25 cellular contexts compared by ENCODE assay signal in genomic region chr3:24273491-24273890, GRCh38.
"Had no signal": no experiment of that assay in that cellular context is flagged by ENCODE, and none has a peak within 500 bp of the region (broad histone marks: within the 10 kb centered on the region; RNA-seq: fewer than 3 reads in every experiment).

No MANE protein-coding gene starts in this region.

- H3K9me3 ChIP-seq: colonic mucosa, gastrocnemius medialis, sigmoid colon, stomach, tibial nerve, uterus had no signal

- H3K4me2 ChIP-seq: smooth muscle cell had no signal

- H3K27ac ChIP-seq: cardiac muscle cell, colonic mucosa, sigmoid colon, tibial nerve had no signal

- H3K27me3 Mint-ChIP-seq: activated B cell treated with CpG ODN at 0.5 μM for 24 hours had no signal

- H3K4me3 Mint-ChIP-seq: activated B cell treated with CpG ODN at 0.5 μM for 24 hours; activated CD8-positive, alpha-beta memory T cell treated with anti-CD3 and anti-CD28 coated beads, Interleukin-2, amount 10 ng/mL, durations not matched to agents 7 days and 5 days; activated CD8-positive, alpha-beta T cell treated with anti-CD3 and anti-CD28 coated beads, Interleukin-2, amount 10 ng/mL, durations not matched to agents 7 days and 5 days; activated T-cell treated with anti-CD3 and anti-CD28 coated beads, Interleukin-2, amount 50 U/mL, for 72 hours; memory B cell; natural killer cell treated with Interleukin-12 subunit alpha and Interleukin-12 subunit beta and Interleukin-15 and Interleukin-18, amount 100 ng/mL, for 72 hours; stimulated activated naive B cell treated with anti-CD40 and anti-IgM and Interleukin-4, amounts not matched to agents 10 μg/mL and 1 μg/mL and 100 μg/mL, for 72 hours had no signal

- ATAC-seq: activated CD8-positive, alpha-beta memory T cell treated with anti-CD3 and anti-CD28 coated beads, Interleukin-2, amount 10 ng/mL, durations not matched to agents 7 days and 5 days; activated CD8-positive, alpha-beta T cell treated with anti-CD3 and anti-CD28 coated beads, Interleukin-2, amount 10 ng/mL, durations not matched to agents 7 days and 5 days; activated naive CD4-positive, alpha-beta T cell treated with anti-CD3 and anti-CD28 coated beads, Interleukin-2, amount 50 U/mL, for 72 hours; activated T-cell treated with anti-CD3 and anti-CD28 coated beads, Interleukin-2, amount 50 U/mL, for 72 hours; gastrocnemius medialis; natural killer cell treated with Interleukin-12 subunit alpha and Interleukin-12 subunit beta and Interleukin-15 and Interleukin-18, amount 100 ng/mL, for 72 hours; stimulated activated naive B cell treated with anti-CD40 and anti-IgM and Interleukin-4, amounts not matched to agents 10 μg/mL and 1 μg/mL and 100 μg/mL, for 72 hours had no signal

- H3K36me3 Mint-ChIP-seq: activated CD8-positive, alpha-beta memory T cell treated with anti-CD3 and anti-CD28 coated beads, Interleukin-2, amount 10 ng/mL, durations not matched to agents 7 days and 5 days; activated naive CD4-positive, alpha-beta T cell treated with anti-CD3 and anti-CD28 coated beads, Interleukin-2, amount 50 U/mL, for 72 hours; memory B cell; natural killer cell treated with Interleukin-12 subunit alpha and Interleukin-12 subunit beta and Interleukin-15 and Interleukin-18, amount 100 ng/mL, for 72 hours had no signal

- H3K4me3 ChIP-seq: cardiac muscle cell, colonic mucosa, gastrocnemius medialis, sigmoid colon, smooth muscle cell, stomach, tibial nerve, uterus had no signal

- H3K4me1 Mint-ChIP-seq: activated B cell treated with CpG ODN at 0.5 μM for 24 hours; activated CD8-positive, alpha-beta memory T cell treated with anti-CD3 and anti-CD28 coated beads, Interleukin-2, amount 10 ng/mL, durations not matched to agents 7 days and 5 days; memory B cell; stimulated activated naive B cell treated with anti-CD40 and anti-IgM and Interleukin-4, amounts not matched to agents 10 μg/mL and 1 μg/mL and 100 μg/mL, for 72 hours had no signal

- H3K27me3 ChIP-seq: colonic mucosa, gastrocnemius medialis, sigmoid colon, stomach, tibial nerve, uterus had no signal

- H3K27ac Mint-ChIP-seq: activated B cell treated with CpG ODN at 0.5 μM for 24 hours; activated CD8-positive, alpha-beta memory T cell treated with anti-CD3 and anti-CD28 coated beads, Interleukin-2, amount 10 ng/mL, durations not matched to agents 7 days and 5 days; activated CD8-positive, alpha-beta T cell treated with anti-CD3 and anti-CD28 coated beads, Interleukin-2, amount 10 ng/mL, durations not matched to agents 7 days and 5 days; activated naive CD4-positive, alpha-beta T cell treated with anti-CD3 and anti-CD28 coated beads, Interleukin-2, amount 50 U/mL, for 72 hours; activated T-cell treated with anti-CD3 and anti-CD28 coated beads, Interleukin-2, amount 50 U/mL, for 72 hours; memory B cell; natural killer cell treated with Interleukin-12 subunit alpha and Interleukin-12 subunit beta and Interleukin-15 and Interleukin-18, amount 100 ng/mL, for 72 hours; stimulated activated naive B cell treated with anti-CD40 and anti-IgM and Interleukin-4, amounts not matched to agents 10 μg/mL and 1 μg/mL and 100 μg/mL, for 72 hours had no signal

- H3K36me3 ChIP-seq: cardiac muscle cell, colonic mucosa, gastrocnemius medialis, sigmoid colon, stomach, tibial nerve, uterus had no signal

- H3K4me1 ChIP-seq: colonic mucosa, tibial nerve, uterus had no signal

- DNase-seq: activated B cell treated with CpG ODN at 0.5 μM for 24 hours; activated CD8-positive, alpha-beta memory T cell treated with anti-CD3 and anti-CD28 coated beads, Interleukin-2, amount 10 ng/mL, durations not matched to agents 7 days and 5 days; activated CD8-positive, alpha-beta T cell treated with anti-CD3 and anti-CD28 coated beads, Interleukin-2, amount 10 ng/mL, durations not matched to agents 7 days and 5 days; activated naive CD4-positive, alpha-beta T cell; activated T-cell treated with anti-CD3 and anti-CD28 coated beads, Interleukin-2, amount 50 U/mL, for 72 hours; cerebellar nuclear complex; colonic mucosa; effector memory CD4-positive, alpha-beta T cell; erythroblast; gastrocnemius medialis; glutamatergic neuron; islet precursor cell; sigmoid colon; stimulated activated CD4-positive, alpha-beta T cell treated with anti-CD3 and anti-CD28 coated beads, Interleukin-15, amount 100 ng/mL, for 24 hours; stimulated activated CD4-positive, alpha-beta T cell treated with anti-CD3 and anti-CD28 coated beads, Interleukin-2, amount 100 ng/mL, for 24 hours; stimulated activated naive B cell treated with anti-CD40 and anti-IgM and Interleukin-4, amounts not matched to agents 10 μg/mL and 1 μg/mL and 100 μg/mL, for 72 hours; stomach; T-helper 2 cell; uterus had no signal

- H3K9me3 Mint-ChIP-seq: activated B cell treated with CpG ODN at 0.5 μM for 24 hours; activated naive CD4-positive, alpha-beta T cell treated with anti-CD3 and anti-CD28 coated beads, Interleukin-2, amount 50 U/mL, for 72 hours; activated T-cell treated with anti-CD3 and anti-CD28 coated beads, Interleukin-2, amount 50 U/mL, for 72 hours; memory B cell; natural killer cell treated with Interleukin-12 subunit alpha and Interleukin-12 subunit beta and Interleukin-15 and Interleukin-18, amount 100 ng/mL, for 72 hours; stimulated activated naive B cell treated with anti-CD40 and anti-IgM and Interleukin-4, amounts not matched to agents 10 μg/mL and 1 μg/mL and 100 μg/mL, for 72 hours had no signal
